Comparison of ENCODE assay signal across 8 cellular contexts in genomic region chr6:1561355-1561754, GRCh38.
"Had no signal": no experiment of that assay in that cellular context is flagged by ENCODE, and none has a peak within 500 bp of the region (broad histone marks: within the 10 kb centered on the region; RNA-seq: fewer than 3 reads in every experiment).

No MANE protein-coding gene starts in this region.

- H2AFZ ChIP-seq: GM23248 had no signal

- H3K27ac Mint-ChIP-seq: HFFc6 had no signal

- FAIRE-seq: HTR-8/SVneo had no signal

- H3K4me3 Mint-ChIP-seq: HFFc6 had no signal

- DNase-seq: GM23248, GOT3, H7, HFFc6, IMR-90 had no signal

- H3K36me3 ChIP-seq: HAP-1 had no signal

- H3K4me3 ChIP-seq: GM23248, HAP-1 had no signal

- ATAC-seq: HCT116 had no signal

- H3K4me1 ChIP-seq: HAP-1 had no signal

- H3K9me3 Mint-ChIP-seq: HFFc6 had no signal

- H3K9me3 ChIP-seq: HAP-1 had no signal

- H3K27ac ChIP-seq: GM23248 had no signal
